In genomic region chrX:21745756-21746155, GRCh38 we compare ENCODE assay signal across 7 cellular contexts. TPM values are rescaled to one million over a fixed set of nuclear protein-coding genes. Genes with fewer than 3 reads are reported as not detected.
A peak's percentile ranks its signal among the peaks of the same experiment; 100 is the strongest.
DNase-seq lines count a peak whose midpoint lies in the region; ATAC-seq and TF ChIP-seq lines count a peak whose summit lies in the region.

No MANE protein-coding gene starts in this region.

- intact Hi-C loops in colonic mucosa (cut with DNase I): no loop called here

- ATAC-seq in WTC11 (peak; percentile 34; the same call in 1 of the 2 replicates), HG02798 (IDR thresholded peaks at IDR 0.05; ENCODE audit: poor library complexity, unreplicated experiment) (no peak)

- CTCF ChIA-PET in WTC11 (lab: Charles Lee): interaction anchor here (0.6 to 2.5 kb wide), 2 partner anchors 20 to 88 kb away, joined by 3 to 9 read pairs; no protein-coding TSS in a partner anchor

- H3K9me3 Mint-ChIP-seq in WTC11 (no peaks in the 10 kb centered on the region), nephron (no peaks in the 10 kb centered on the region)

- H3K27me3 Mint-ChIP-seq in WTC11 (ENCODE audit: low read depth) (no peaks in the 10 kb centered on the region), nephron (ENCODE audit: low read depth) (peaks cover 5% of the 10 kb centered on the region)

- H3K27ac ChIP-seq in HL-60 (replicated peaks) (no peak overlapping the region), colonic mucosa (no peak overlapping the region)

- H3K9me3 ChIP-seq in colonic mucosa: no peaks in the 10 kb centered on the region

- DNase-seq in GM12865 (ENCODE audit: low read depth) (peak; percentile 22), HL-60 (ENCODE audit: low read depth in 1 of 2, low spot score in 1 of 2) (peak in 1 of 2 experiments; percentile 13), WTC11 (ENCODE audit: low spot score) (peak; percentile 25), colonic mucosa (peak; percentile 47), DMS114 treated with DMSO at 0.1 percent for 48 hours (lab: John Stamatoyannopoulos, UW; ENCODE audit: unreplicated experiment) (no peak)

- TF ChIP-seq CTCF in GM12865 (IDR thresholded peaks at IDR 0.05; ENCODE audit: insufficient read depth, low read depth, low read length, missing control alignments) (peak; percentile 48), HL-60 (IDR thresholded peaks at IDR 0.05; ENCODE audit: insufficient read depth, low read length) (peak; percentile 21), WTC11 (IDR thresholded peaks at IDR 0.05) (no peak), colonic mucosa (IDR thresholded peaks at IDR 0.05) (peak; percentile 64), nephron (IDR thresholded peaks at IDR 0.05; ENCODE audit: unreplicated experiment in 3 of 3) (peak; percentile 58 to 66 (median 65))

- H3K4me3 ChIP-seq in GM12865 (ENCODE audit: low read depth, low read length) (no peak overlapping the region), HL-60 (replicated peaks; ENCODE audit: insufficient read depth, low read length) (no peak overlapping the region), colonic mucosa (no peak overlapping the region)

- H3K9ac ChIP-seq in colonic mucosa (ENCODE audit: low read depth in 2 of 2, low read length in 2 of 2): no peak overlapping the region

- POLR2A ChIA-PET in WTC11 (lab: Charles Lee): no interaction called here

- H3K36me3 ChIP-seq in colonic mucosa: no peaks in the 10 kb centered on the region

- peaks cover 4% of the 10 kb centered on the region for H3K27me3 ChIP-seq in HL-60 (ENCODE audit: insufficient read depth, poor library complexity, severe bottlenecking)
- H3K27me3 ChIP-seq in colonic mucosa: no peaks in the 10 kb centered on the region

- H3K4me3 Mint-ChIP-seq in WTC11: no peak overlapping the region
- H3K4me3 Mint-ChIP-seq in nephron: no peak overlapping the region

- H3K27ac Mint-ChIP-seq in WTC11: no peak overlapping the region
- no peak overlapping the region for H3K27ac Mint-ChIP-seq in nephron

- no peaks in the 10 kb centered on the region for H3K4me1 ChIP-seq in colonic mucosa

- H3K4me1 Mint-ChIP-seq in WTC11 (peaks cover 43% of the 10 kb centered on the region), nephron (peaks cover 80% of the 10 kb centered on the region)

- H3K36me3 Mint-ChIP-seq in WTC11 (no peaks in the 10 kb centered on the region), nephron (ENCODE audit: low read depth) (no peaks in the 10 kb centered on the region)

TF ChIP-seq in WTC11, 78 proteins besides CTCF, POLR2A, EP300 and RAD21:
- no peak for TF ChIP-seq ZNF263 (CRISPR knock-in tag; IDR thresholded peaks at IDR 0.05; ENCODE audit: low read depth)
- TF ChIP-seq ZNF138 (CRISPR knock-in tag; conservative IDR thresholded peaks at IDR 0.05): no peak
- no peak for TF ChIP-seq ATF2 (CRISPR knock-in tag; IDR thresholded peaks at IDR 0.05; ENCODE audit: borderline replicate concordance, low read depth)
- no peak for TF ChIP-seq ATF3 (CRISPR knock-in tag; conservative IDR thresholded peaks at IDR 0.05)
- no peak for TF ChIP-seq RORB (CRISPR knock-in tag; IDR thresholded peaks at IDR 0.05)
- no peak for TF ChIP-seq MYBL2 (CRISPR knock-in tag; IDR thresholded peaks at IDR 0.05)
- no peak for TF ChIP-seq USF1 (CRISPR knock-in tag; IDR thresholded peaks at IDR 0.05)
- no peak for TF ChIP-seq IRF2 (CRISPR knock-in tag; IDR thresholded peaks at IDR 0.05; ENCODE audit: borderline replicate concordance, low read depth)
- no peak for TF ChIP-seq ZNF121 (CRISPR knock-in tag; IDR thresholded peaks at IDR 0.05)
- no peak for TF ChIP-seq E2F4 (CRISPR knock-in tag; IDR thresholded peaks at IDR 0.05; ENCODE audit: borderline replicate concordance, low read depth)
- TF ChIP-seq MAX (CRISPR knock-in tag; IDR thresholded peaks at IDR 0.05): no peak
- TF ChIP-seq MXD4 (CRISPR knock-in tag; IDR thresholded peaks at IDR 0.05; ENCODE audit: borderline replicate concordance): no peak
- no peak for TF ChIP-seq ARID4B (CRISPR knock-in tag; IDR thresholded peaks at IDR 0.05; ENCODE audit: borderline replicate concordance)
- no peak for TF ChIP-seq JAZF1 (CRISPR knock-in tag; IDR thresholded peaks at IDR 0.05)
- TF ChIP-seq HMGA2 (CRISPR knock-in tag; IDR thresholded peaks at IDR 0.05): no peak

RNA-seq across cellular contexts. Expression of gene SMPX, which starts 12.2 kb away (rescaled TPM):
- total RNA-seq in WTC11 (2021) (not detected in 3 replicates), colonic mucosa (1 to 10 TPM in 1 of 2 donors, not detected in 1; 2.4 TPM)
